Comparison of ENCODE assay signal across 8 cellular contexts in the genomic region with DNA sequence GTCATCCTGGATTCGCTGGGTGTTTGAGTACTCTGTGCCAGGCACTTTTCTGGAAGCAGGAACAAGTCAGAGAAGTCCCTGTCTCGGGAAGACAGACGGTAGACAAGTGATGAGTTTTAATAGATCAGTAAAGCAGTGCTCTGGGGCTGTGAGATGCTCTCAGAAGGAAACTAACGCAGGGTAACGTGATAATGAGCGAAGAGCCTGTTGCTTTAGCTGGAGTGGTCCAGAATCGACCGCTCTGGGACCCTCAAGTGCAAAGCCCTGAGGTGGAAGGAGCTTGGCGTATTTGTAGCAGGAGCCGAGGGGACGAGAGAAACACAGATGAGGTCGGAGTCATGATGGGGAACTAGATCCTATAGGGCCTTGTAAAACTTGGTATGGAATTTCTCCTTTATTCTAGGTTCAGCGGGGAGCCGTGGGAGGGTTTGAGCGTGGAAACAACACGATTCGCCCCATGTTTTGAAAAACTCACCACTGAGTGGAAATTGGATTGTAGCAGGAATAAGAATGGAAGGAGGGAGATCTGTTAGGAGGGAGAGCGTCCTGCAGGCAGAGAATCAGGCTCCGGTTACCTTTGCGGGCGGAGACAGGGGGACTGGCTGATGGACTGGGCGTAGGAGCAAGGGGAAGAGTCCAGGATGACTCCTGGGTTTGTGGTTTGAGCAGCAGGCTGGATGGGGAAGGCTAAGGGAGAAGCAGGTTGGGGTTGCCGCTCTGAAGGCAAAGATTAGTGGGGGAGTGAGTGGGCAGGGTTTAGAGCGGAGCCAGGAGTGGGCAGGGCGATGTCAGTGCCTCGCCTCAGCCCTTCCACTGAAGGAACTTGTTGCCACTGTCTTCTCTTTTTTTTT. TPM values are rescaled to one million over a fixed set of nuclear protein-coding genes. Genes with fewer than 3 reads are reported as not detected.
DNase-seq lines count a peak whose midpoint lies in the region; ATAC-seq and TF ChIP-seq lines count a peak whose summit lies in the region.

No MANE protein-coding gene starts in this region.

- no peaks in the 10 kb centered on the region for H3K27me3 Mint-ChIP-seq in T-helper 1 cell treated with Interleukin-12 subunit alpha and Interleukin-12 subunit beta and Interleukin-4 antibody, amounts not matched to agents 30 μg/mL and 1 μg/mL, for 36 hours (ENCODE audit: low read depth)
- H3K27me3 Mint-ChIP-seq in dendritic cell treated with granulocyte-macrophage colony-stimulating factor and Interleukin-4, amounts not matched to agents 40 ng/mL and 50 ng/mL, for 4 days: no peaks in the 10 kb centered on the region
- H3K27me3 Mint-ChIP-seq in natural killer cell treated with Interleukin-12 subunit alpha and Interleukin-12 subunit beta and Interleukin-15 and Interleukin-18, amount 100 ng/mL, for 72 hours: no peaks in the 10 kb centered on the region

- ATAC-seq in natural killer cell treated with Interleukin-12 subunit alpha and Interleukin-12 subunit beta and Interleukin-15 and Interleukin-18, amount 100 ng/mL, for 72 hours: no peak
- ATAC-seq in HG02870 (IDR thresholded peaks at IDR 0.05; ENCODE audit: unreplicated experiment): no peak

- peaks cover 50% of the 10 kb centered on the region for H3K36me3 ChIP-seq in OCI-LY1 (ENCODE audit: insufficient read depth, low read length)

- TF ChIP-seq CTCF in OCI-LY1 (IDR thresholded peaks at IDR 0.05; ENCODE audit: low read length): no peak

- H3K4me1 ChIP-seq in OCI-LY1 (ENCODE audit: insufficient read depth, low read length, severe bottlenecking): peaks cover 16% of the 10 kb centered on the region

- H3F3A ChIP-seq in OCI-LY1 (ENCODE audit: insufficient read depth, low read length): no peaks in the 10 kb centered on the region

- no peaks in the 10 kb centered on the region for H4K20me1 ChIP-seq in OCI-LY1 (ENCODE audit: insufficient read depth, low read length)

- H3K4me3 ChIP-seq in OCI-LY1 (ENCODE audit: low read depth, low read length, poor library complexity, severe bottlenecking): peak overlapping the region; percentile 87

- H3K27ac Mint-ChIP-seq in T-helper 1 cell treated with Interleukin-12 subunit alpha and Interleukin-12 subunit beta and Interleukin-4 antibody, amounts not matched to agents 30 μg/mL and 1 μg/mL, for 36 hours: peak overlapping the region; percentile 87
- peak overlapping the region; percentile 94 for H3K27ac Mint-ChIP-seq in dendritic cell treated with granulocyte-macrophage colony-stimulating factor and Interleukin-4, amounts not matched to agents 40 ng/mL and 50 ng/mL, for 4 days
- H3K27ac Mint-ChIP-seq in natural killer cell treated with Interleukin-12 subunit alpha and Interleukin-12 subunit beta and Interleukin-15 and Interleukin-18, amount 100 ng/mL, for 72 hours: peak overlapping the region; percentile 76 to 87

- H3K4me3 Mint-ChIP-seq in T-helper 1 cell treated with Interleukin-12 subunit alpha and Interleukin-12 subunit beta and Interleukin-4 antibody, amounts not matched to agents 30 μg/mL and 1 μg/mL, for 36 hours: peak overlapping the region; percentile 91
- peak overlapping the region; percentile 87 for H3K4me3 Mint-ChIP-seq in dendritic cell treated with granulocyte-macrophage colony-stimulating factor and Interleukin-4, amounts not matched to agents 40 ng/mL and 50 ng/mL, for 4 days
- H3K4me3 Mint-ChIP-seq in natural killer cell treated with Interleukin-12 subunit alpha and Interleukin-12 subunit beta and Interleukin-15 and Interleukin-18, amount 100 ng/mL, for 72 hours: peak overlapping the region; percentile 90

- H3K27ac ChIP-seq in OCI-LY1 (ENCODE audit: low read depth, low read length, poor library complexity, severe bottlenecking): peak overlapping the region; percentile 62

- peak overlapping the region; percentile 94 for H3K4me2 ChIP-seq in OCI-LY1 (ENCODE audit: low read length)

- H3K79me2 ChIP-seq in OCI-LY1 (ENCODE audit: insufficient read depth, low read length): peaks cover 26% of the 10 kb centered on the region

- H3K9me3 Mint-ChIP-seq in T-helper 1 cell treated with Interleukin-12 subunit alpha and Interleukin-12 subunit beta and Interleukin-4 antibody, amounts not matched to agents 30 μg/mL and 1 μg/mL, for 36 hours: no peaks in the 10 kb centered on the region
- H3K9me3 Mint-ChIP-seq in dendritic cell treated with granulocyte-macrophage colony-stimulating factor and Interleukin-4, amounts not matched to agents 40 ng/mL and 50 ng/mL, for 4 days: no peaks in the 10 kb centered on the region
- H3K9me3 Mint-ChIP-seq in natural killer cell treated with Interleukin-12 subunit alpha and Interleukin-12 subunit beta and Interleukin-15 and Interleukin-18, amount 100 ng/mL, for 72 hours: no peaks in the 10 kb centered on the region

- no peaks in the 10 kb centered on the region for H3K9me3 ChIP-seq in OCI-LY1 (ENCODE audit: low read length)

- H3K27me3 ChIP-seq in OCI-LY1 (ENCODE audit: insufficient read depth, low read length): no peaks in the 10 kb centered on the region

- no peak overlapping the region for H2AFZ ChIP-seq in OCI-LY1 (ENCODE audit: low read length)

- peaks cover 30% of the 10 kb centered on the region for H3K36me3 Mint-ChIP-seq in T-helper 1 cell treated with Interleukin-12 subunit alpha and Interleukin-12 subunit beta and Interleukin-4 antibody, amounts not matched to agents 30 μg/mL and 1 μg/mL, for 36 hours (ENCODE audit: low read depth)
- peaks cover 58% of the 10 kb centered on the region for H3K36me3 Mint-ChIP-seq in dendritic cell treated with granulocyte-macrophage colony-stimulating factor and Interleukin-4, amounts not matched to agents 40 ng/mL and 50 ng/mL, for 4 days (ENCODE audit: low read depth)
- peaks cover 8% of the 10 kb centered on the region for H3K36me3 Mint-ChIP-seq in natural killer cell treated with Interleukin-12 subunit alpha and Interleukin-12 subunit beta and Interleukin-15 and Interleukin-18, amount 100 ng/mL, for 72 hours

- DNase-seq in T-helper 1 cell (no peak), midbrain (lab: John Stamatoyannopoulos, UW) (no peak), NCI-H1417 treated with DMSO at 0.1 percent for 48 hours (lab: John Stamatoyannopoulos, UW) (no peak)
- no peak for DNase-seq in natural killer cell treated with Interleukin-12 subunit alpha and Interleukin-12 subunit beta and Interleukin-15 and Interleukin-18, amount 100 ng/mL, for 72 hours (ENCODE audit: low spot score)

- no peaks in the 10 kb centered on the region for H3K9me2 ChIP-seq in OCI-LY1 (ENCODE audit: low read depth, low read length)

- H3K4me1 Mint-ChIP-seq in T-helper 1 cell treated with Interleukin-12 subunit alpha and Interleukin-12 subunit beta and Interleukin-4 antibody, amounts not matched to agents 30 μg/mL and 1 μg/mL, for 36 hours (ENCODE audit: low read depth): peaks cover 24% of the 10 kb centered on the region
- peaks cover 69% of the 10 kb centered on the region for H3K4me1 Mint-ChIP-seq in dendritic cell treated with granulocyte-macrophage colony-stimulating factor and Interleukin-4, amounts not matched to agents 40 ng/mL and 50 ng/mL, for 4 days (ENCODE audit: low read depth)
- peaks cover 32 to 34% of the 10 kb centered on the region in 2 donors for H3K4me1 Mint-ChIP-seq in natural killer cell treated with Interleukin-12 subunit alpha and Interleukin-12 subunit beta and Interleukin-15 and Interleukin-18, amount 100 ng/mL, for 72 hours (ENCODE audit: low read depth in 2 of 2)

- peak overlapping the region; percentile 94 for H3K9ac ChIP-seq in OCI-LY1 (ENCODE audit: low read length)

- intact Hi-C loops in dendritic cell treated with granulocyte-macrophage colony-stimulating factor and Interleukin-4, amounts not matched to agents 40 ng/mL and 50 ng/mL, for 4 days (cut with micrococcal nuclease): loop anchor here (1.0 kb wide), 2 partner anchors 9 to 46 kb away; partner anchors contain the start of gene NR1H2

RNA-seq across cellular contexts. Expression of gene POLD1, which starts 0.8 kb away (rescaled TPM):
- 100 to 1,000 TPM in 1 of 2 donors, 10 to 100 TPM in 1; 80.0 to 246 TPM for total RNA-seq in natural killer cell treated with Interleukin-12 subunit alpha and Interleukin-12 subunit beta and Interleukin-15 and Interleukin-18, amount 100 ng/mL, for 72 hours

RNA-seq across cellular contexts. Expression of gene NR1H2, which starts 8.7 kb away (rescaled TPM):
- 10 to 100 TPM; 84.5 to 91.9 TPM for total RNA-seq in natural killer cell treated with Interleukin-12 subunit alpha and Interleukin-12 subunit beta and Interleukin-15 and Interleukin-18, amount 100 ng/mL, for 72 hours

RNA-seq across cellular contexts. Expression of gene NAPSA, which starts 19.5 kb away (rescaled TPM):
- total RNA-seq in natural killer cell treated with Interleukin-12 subunit alpha and Interleukin-12 subunit beta and Interleukin-15 and Interleukin-18, amount 100 ng/mL, for 72 hours: 10 to 100 TPM in 1 of 2 donors, 1 to 10 TPM in 1; 2.4 to 12.4 TPM

RNA-seq across cellular contexts. Expression of gene SPIB, which starts 33.8 kb away (rescaled TPM):
- total RNA-seq in natural killer cell treated with Interleukin-12 subunit alpha and Interleukin-12 subunit beta and Interleukin-15 and Interleukin-18, amount 100 ng/mL, for 72 hours: 1 to 10 TPM in 1 of 2 donors, under 1 TPM in 1; 0.38 to 4.2 TPM

RNA-seq across cellular contexts. Expression of gene MYBPC2, which starts 47.8 kb away (rescaled TPM):
- total RNA-seq in natural killer cell treated with Interleukin-12 subunit alpha and Interleukin-12 subunit beta and Interleukin-15 and Interleukin-18, amount 100 ng/mL, for 72 hours: under 1 TPM in 1 of 2 donors, not detected in 1; 0.50 TPM
